In the genomic region with DNA sequence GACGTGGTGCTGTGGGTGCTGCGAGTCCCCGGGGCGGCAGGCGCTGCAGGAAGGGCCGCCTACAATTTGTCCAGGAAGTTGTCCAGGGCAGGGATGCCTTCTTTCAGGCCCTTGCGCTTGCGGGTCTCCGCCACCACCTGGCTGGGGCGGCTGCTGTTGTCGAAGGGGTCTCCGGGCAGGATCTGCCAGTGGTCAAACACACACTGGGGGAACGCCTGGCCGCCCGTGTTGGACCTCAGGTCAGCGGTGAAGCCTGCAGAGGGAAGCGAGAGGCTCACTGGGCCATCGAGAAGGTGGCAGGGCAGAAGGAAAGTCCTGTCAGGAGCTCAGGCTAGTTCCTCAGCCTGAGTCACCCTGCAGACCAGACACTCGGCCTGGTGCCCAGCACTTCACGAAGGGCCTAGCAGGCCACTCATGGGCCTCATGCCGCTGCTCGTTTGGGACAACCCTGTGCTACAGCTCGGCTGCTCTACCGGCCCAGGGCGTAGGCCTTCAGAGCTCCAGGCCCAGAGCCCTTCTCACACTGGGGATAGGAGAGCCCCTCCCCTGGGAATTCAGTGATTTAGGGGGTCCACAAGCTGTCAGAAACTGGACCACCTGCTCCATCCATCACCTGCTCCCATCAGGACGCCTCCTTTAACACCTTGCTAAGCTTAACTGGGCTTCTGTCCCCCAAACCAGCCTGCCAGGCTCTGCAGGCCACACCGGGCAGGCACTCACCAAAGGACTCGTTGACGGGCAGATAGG, we compare ENCODE assay signal across 12 cellular contexts. TPM values are rescaled to one million over a fixed set of nuclear protein-coding genes. Genes with fewer than 3 reads are reported as not detected.
DNase-seq lines count a peak whose midpoint lies in the region; ATAC-seq, FAIRE-seq and TF ChIP-seq lines count a peak whose summit lies in the region.
"Had no signal": no experiment of that assay in that cellular context is flagged by ENCODE, and none has a peak within 500 bp of the region (broad histone marks: within the 10 kb centered on the region; RNA-seq: fewer than 3 reads in every experiment).

No MANE protein-coding gene starts in this region.

- H3K4ac ChIP-seq in neuronal stem cell (ENCODE audit: low read length): no peak overlapping the region

- TF ChIP-seq EP300 in K562 (IDR thresholded peaks at IDR 0.05; ENCODE audit: low read length): no peak

- H3K9me1 ChIP-seq in K562 (ENCODE audit: control insufficient read depth, insufficient read depth, low read length): peaks cover 19% of the 10 kb centered on the region

- no peak for TF ChIP-seq RAD21 in K562 (CRISPR knock-in tag; conservative IDR thresholded peaks at IDR 0.05 in 1 of 2, IDR thresholded peaks at IDR 0.05 in 1 of 2)

- no peaks in the 10 kb centered on the region; the same call in 1 of the 2 replicates for H3K9me3 Mint-ChIP-seq in HFFc6

- no peak overlapping the region for H2AK5ac ChIP-seq in neuronal stem cell (ENCODE audit: low read depth, low read length)

- no peak overlapping the region for H2BK12ac ChIP-seq in neuronal stem cell (ENCODE audit: low read length)

- H4K8ac ChIP-seq in neuronal stem cell (ENCODE audit: low read depth, low read length): no peak overlapping the region

- peaks cover 27% of the 10 kb centered on the region for H3K79me1 ChIP-seq in neuronal stem cell (ENCODE audit: low read depth, low read length)

- no peak overlapping the region for H3K18ac ChIP-seq in neuronal stem cell (ENCODE audit: low read length)

- no peak overlapping the region for H4K91ac ChIP-seq in neuronal stem cell (ENCODE audit: low read depth, low read length, poor library complexity)

- H3K27ac Mint-ChIP-seq in HFFc6: peak overlapping the region; percentile 33

- ATAC-seq in K562: peak; percentile 1; the same call in 2 of the 3 replicates

- peaks cover 20% of the 10 kb centered on the region for H3K4me1 Mint-ChIP-seq in HFFc6 (ENCODE audit: low read depth)

- H3K4me3 ChIP-seq in K562 (no peak overlapping the region), neuronal stem cell (ENCODE audit: low read length in 2 of 2) (no peak overlapping the region)

- BruUV-seq in K562 (replicated peaks; lab: Mats Ljungman, UMichigan): TSS peak; percentile 41

- H3K27me3 Mint-ChIP-seq in HFFc6 (ENCODE audit: insufficient read depth): peaks cover 64% of the 10 kb centered on the region

- peak overlapping the region in 1 of 2 experiments; percentile 59; a peak in 2 of 4 replicates for H3K9ac ChIP-seq in K562 (ENCODE audit: insufficient read depth in 1 of 2, low read depth in 2 of 2, low read length in 2 of 2)
- no peak overlapping the region for H3K9ac ChIP-seq in neuronal stem cell (ENCODE audit: low read depth, low read length, poor library complexity)

- peak; percentile 64 for TF ChIP-seq POLR2A in K562 (conservative IDR thresholded peaks at IDR 0.05)

- H3K27me3 ChIP-seq in K562 (ENCODE audit: control insufficient read depth in 2 of 2, insufficient read depth in 2 of 2, low read length in 2 of 2) (no peaks in the 10 kb centered on the region), neuronal stem cell (ENCODE audit: control insufficient read depth in 3 of 3, insufficient read depth in 3 of 3, low read depth in 1 of 3, low read length in 3 of 3) (no peaks in the 10 kb centered on the region)

- H3K14ac ChIP-seq in neuronal stem cell (ENCODE audit: low read length): no peak overlapping the region

- TF ChIP-seq CTCF in HFFc6 (IDR thresholded peaks at IDR 0.05) (no peak), K562 (IDR thresholded peaks at IDR 0.05 in 2 of 3, conservative IDR thresholded peaks at IDR 0.05 in 1 of 3; ENCODE audit: insufficient read depth in 2 of 3, low read depth in 1 of 3, low read length in 3 of 3) (no peak)

- intact Hi-C loops in K562 (cut with micrococcal nuclease): no loop called here

- H3K4me3 Mint-ChIP-seq in HFFc6: peak overlapping the region; percentile 22; the same call in 1 of the 2 replicates

- peak overlapping the region; percentile 20 for H2BK5ac ChIP-seq in neuronal stem cell (ENCODE audit: low read length)

- H3K36me3 ChIP-seq in K562 (ENCODE audit: control insufficient read depth, insufficient read depth, low read length) (peaks cover 67% of the 10 kb centered on the region), neuronal stem cell (replicated peaks in 1 of 2; ENCODE audit: control insufficient read depth in 2 of 2, insufficient read depth in 2 of 2, low read length in 2 of 2) (peaks cover 61 to 65% of the 10 kb centered on the region in 2 donors)

- H4K20me1 ChIP-seq in K562 (replicated peaks; ENCODE audit: control insufficient read depth, insufficient read depth, low read length): peaks cover 57% of the 10 kb centered on the region

- peak overlapping the region; percentile 90 for H3K23ac ChIP-seq in neuronal stem cell (ENCODE audit: low read depth, low read length, poor library complexity)

- FAIRE-seq in K562 (lab: Jason Lieb, UNC): no peak
- FAIRE-seq: HTR-8/SVneo had no signal

- H3K4me1 ChIP-seq in K562 (replicated peaks in 1 of 2; ENCODE audit: control insufficient read depth in 2 of 2, insufficient read depth in 2 of 2, low read length in 2 of 2) (peaks cover 0 to 47% of the 10 kb centered on the region in 2 experiments; a peak in 2 of 5 replicates), neuronal stem cell (ENCODE audit: control insufficient read depth in 2 of 2, insufficient read depth in 1 of 2, low read depth in 1 of 2, low read length in 2 of 2) (no peaks in the 10 kb centered on the region)

- whole genome bisulfite sequencing in K562 (ENCODE audit: insufficient coverage, low coverage, missing lambda C conversion rate): 92% methylated on average over 27 of the region's 29 CpGs
- no CpG with 5 or more reads among the region's 29 CpGs for WGBS in neuronal stem cell (ENCODE audit: extremely low coverage in 2 of 2, insufficient read length in 2 of 2, insufficient replicate concordance in 1 of 2), 2 donors

- H2BK15ac ChIP-seq in neuronal stem cell (ENCODE audit: low read length): no peak overlapping the region

- peaks cover 44% of the 10 kb centered on the region for H3K79me2 ChIP-seq in K562 (ENCODE audit: control insufficient read depth, insufficient read depth, low read length)

- H3K36me3 Mint-ChIP-seq in HFFc6 (ENCODE audit: low read depth): peaks cover 38% of the 10 kb centered on the region

- DNase-seq in Daoy (ENCODE audit: low read depth) (peak; percentile 21), HFFc6 (no peak), K562 (ENCODE audit: extremely low read depth in 1 of 4, low spot score in 3 of 4) (peak in 1 of 4 experiments; percentile 23), neuronal stem cell (ENCODE audit: low spot score) (no peak), 8988T (no peak), GDM1 (lab: John Stamatoyannopoulos, UW) (no peak), SIG-M5 treated with dmso at 0.1 percent for 504 hours (lab: John Stamatoyannopoulos, UW; ENCODE audit: unreplicated experiment) (no peak)
- DNase-seq: anterior cingulate cortex, NCI-H2227 treated with DMSO at 0.1 percent for 48 hours had no signal

- H3K4me2 ChIP-seq in K562 (ENCODE audit: insufficient read depth, low read length) (no peak overlapping the region), neuronal stem cell (ENCODE audit: insufficient read depth, low read length, poor library complexity, severe bottlenecking) (no peak overlapping the region)

- H3K9me3 ChIP-seq in K562 (replicated peaks; ENCODE audit: control insufficient read depth, insufficient read depth, low read depth, low read length): no peaks in the 10 kb centered on the region
- no peaks in the 10 kb centered on the region for H3K9me3 ChIP-seq in neuronal stem cell (replicated peaks in 1 of 2; ENCODE audit: control insufficient read depth in 2 of 2, insufficient read depth in 1 of 2, low read depth in 1 of 2, low read length in 2 of 2)

- H2AFZ ChIP-seq in K562 (ENCODE audit: low read depth, low read length): no peak overlapping the region
- H2AFZ ChIP-seq in neuronal stem cell (ENCODE audit: low read length): no peak overlapping the region

- H3K27ac ChIP-seq in K562 (ENCODE audit: extremely low read depth, low read depth, low read length) (no peak overlapping the region), neuronal stem cell (replicated peaks; ENCODE audit: low read length) (no peak overlapping the region)

- POLR2A ChIA-PET in K562 (lab: Yijun Ruan, JAX): interaction anchor here (0.6 to 9.7 kb wide), 4 partner anchors 7 to 14 kb away, joined by 3 to 215 read pairs (median 26); a partner anchor contains a TSS

- in situ Hi-C loops in K562 (cut with MboI): no loop called here

- CTCF ChIA-PET in K562 (lab: Yijun Ruan, JAX; ENCODE audit: low intra/inter-chr PET ratio): no interaction called here

- no peak overlapping the region for H2BK120ac ChIP-seq in neuronal stem cell (ENCODE audit: low read depth, low read length)

RNA-seq across cellular contexts. Expression of a gene that starts 5.8 kb away (rescaled TPM):
- total RNA-seq in Daoy (2014; rRNA removed; shearing (Covaris generic)): 133 and 135 TPM in 2 replicates
- total RNA-seq in HFFc6 (2021; fragmentation: NEBNext Ultra II Directional; extraction: Animal tissue kit (Norgen Biotek cat#: 25700)): 100 to 1,000 TPM; 116 to 140 (median 128) TPM
- 39.7 and 130 TPM in 2 replicates for total RNA-seq in K562 (2011; cell fraction: chromatin; rRNA removed; ENCODE audit: low replicate concordance)
- 64.5 and 77.9 TPM in 2 replicates for total RNA-seq in K562 (2011; cell fraction: nucleolus; rRNA removed)
- total RNA-seq in K562 (2011; cell fraction: nucleoplasm; rRNA removed): 43.5 and 49.6 TPM in 2 replicates
- total RNA-seq in K562 (2014; rRNA removed) (60.1 and 62.7 TPM in 2 replicates), K562 (2014; rRNA removed; fragmentation: Illumina TruSeq; extraction: Trizol) (4.4 and 9.2 TPM in 2 replicates), K562 (2015; rRNA removed; fragmentation: Illumina TruSeq; extraction: Trizol) (25.0 and 26.2 TPM in 2 replicates), K562 (2021) (39.2 and 54.1 TPM in 2 replicates)
- polyA plus RNA-seq in K562 (2011; rRNA removed) (24.0 and 29.4 TPM in 2 replicates), K562 (2014; fragmentation: Illumina TruSeq; extraction: Trizol) (29.4 and 45.3 TPM in 2 replicates), K562 (2014; fragmentation: Nextera tagmentation; extraction: Ambion mirVana) (under 1 TPM; 0.14 to 0.21 TPM), K562 (2014; rRNA removed) (59.6 and 63.4 TPM in 2 replicates)
- 31.0 and 40.6 TPM in 2 replicates for polyA plus RNA-seq in K562 (2011; cell fraction: cytosol; rRNA removed)
- polyA plus RNA-seq in K562 (2011; cell fraction: nucleus; rRNA removed): 67.8 and 75.4 TPM in 2 replicates
- 39.9 and 60.2 TPM in 2 replicates for polyA plus RNA-seq in K562 (2012)
- 10.9 and 17.4 TPM in 2 replicates for polyA minus RNA-seq in K562 (2011; rRNA and poly(A)+ RNA removed)
- 21.4 and 25.5 TPM in 2 replicates for polyA minus RNA-seq in K562 (2011; cell fraction: cytosol; rRNA and poly(A)+ RNA removed)
- polyA minus RNA-seq in K562 (2011; cell fraction: nucleus; rRNA and poly(A)+ RNA removed): 18.0 and 24.4 TPM in 2 replicates
- polyA plus RNA-seq in neuronal stem cell (2013, experiment 1 of 2): 56.3 TPM
- polyA plus RNA-seq in neuronal stem cell (2013, experiment 2 of 2): 55.0 TPM

RNA-seq across cellular contexts. Expression of a gene that starts 8.6 kb away (rescaled TPM):
- total RNA-seq in Daoy (2014; rRNA removed; shearing (Covaris generic)): 1,288 and 1,386 TPM in 2 replicates
- 1,000 to 10,000 TPM; 2,555 to 2,867 (median 2,696) TPM for total RNA-seq in HFFc6 (2021; fragmentation: NEBNext Ultra II Directional; extraction: Animal tissue kit (Norgen Biotek cat#: 25700))
- total RNA-seq in K562 (2011; cell fraction: chromatin; rRNA removed; ENCODE audit: low replicate concordance): 411 and 869 TPM in 2 replicates
- total RNA-seq in K562 (2011; cell fraction: nucleolus; rRNA removed): 851 and 883 TPM in 2 replicates
- total RNA-seq in K562 (2011; cell fraction: nucleoplasm; rRNA removed): 585 and 614 TPM in 2 replicates
- total RNA-seq in K562 (2014; rRNA removed): 1,752 and 1,953 TPM in 2 replicates
- total RNA-seq in K562 (2014; rRNA removed; fragmentation: Illumina TruSeq; extraction: Trizol): 1,453 and 1,647 TPM in 2 replicates
- 1,387 and 1,494 TPM in 2 replicates for total RNA-seq in K562 (2015; rRNA removed; fragmentation: Illumina TruSeq; extraction: Trizol)
- total RNA-seq in K562 (2021): 2,825 and 3,003 TPM in 2 replicates
- 1,026 and 1,305 TPM in 2 replicates for polyA plus RNA-seq in K562 (2011; rRNA removed)
- polyA plus RNA-seq in K562 (2011; cell fraction: cytosol; rRNA removed): 1,502 and 1,797 TPM in 2 replicates
- 696 and 770 TPM in 2 replicates for polyA plus RNA-seq in K562 (2011; cell fraction: nucleus; rRNA removed)
- polyA plus RNA-seq in K562 (2012): 3,305 and 4,013 TPM in 2 replicates
- 1,501 and 2,376 TPM in 2 replicates for polyA plus RNA-seq in K562 (2014; fragmentation: Illumina TruSeq; extraction: Trizol)
- 100 to 1,000 TPM; 372 to 422 TPM for polyA plus RNA-seq in K562 (2014; fragmentation: Nextera tagmentation; extraction: Ambion mirVana)
- polyA plus RNA-seq in K562 (2014; rRNA removed): 1,067 and 1,158 TPM in 2 replicates
- polyA minus RNA-seq in K562 (2011; rRNA and poly(A)+ RNA removed): 1,191 and 1,209 TPM in 2 replicates
- polyA minus RNA-seq in K562 (2011; cell fraction: cytosol; rRNA and poly(A)+ RNA removed): 1,563 and 2,307 TPM in 2 replicates
- polyA minus RNA-seq in K562 (2011; cell fraction: nucleus; rRNA and poly(A)+ RNA removed): 434 and 599 TPM in 2 replicates
- polyA plus RNA-seq in neuronal stem cell (2013, experiment 1 of 2): 2,427 TPM
- 2,458 TPM for polyA plus RNA-seq in neuronal stem cell (2013, experiment 2 of 2)

RNA-seq across cellular contexts. Expression of a gene that starts 30.9 kb away (rescaled TPM):
- total RNA-seq in Daoy (2014; rRNA removed; shearing (Covaris generic)): 25.7 and 31.5 TPM in 2 replicates
- 10 to 100 TPM; 20.0 to 26.0 (median 23.3) TPM for total RNA-seq in HFFc6 (2021; fragmentation: NEBNext Ultra II Directional; extraction: Animal tissue kit (Norgen Biotek cat#: 25700))
- 19.4 and 56.5 TPM in 2 replicates for total RNA-seq in K562 (2011; cell fraction: chromatin; rRNA removed; ENCODE audit: low replicate concordance)
- total RNA-seq in K562 (2011; cell fraction: nucleolus; rRNA removed): 36.9 and 39.3 TPM in 2 replicates
- total RNA-seq in K562 (2011; cell fraction: nucleoplasm; rRNA removed): 20.4 and 20.9 TPM in 2 replicates
- 21.9 and 26.4 TPM in 2 replicates for total RNA-seq in K562 (2014; rRNA removed)
- total RNA-seq in K562 (2014; rRNA removed; fragmentation: Illumina TruSeq; extraction: Trizol): 5.3 and 7.3 TPM in 2 replicates
- 14.3 and 14.4 TPM in 2 replicates for total RNA-seq in K562 (2015; rRNA removed; fragmentation: Illumina TruSeq; extraction: Trizol)
- 24.9 and 34.9 TPM in 2 replicates for total RNA-seq in K562 (2021)
- 6.7 and 7.1 TPM in 2 replicates for polyA plus RNA-seq in K562 (2011; rRNA removed)
- polyA plus RNA-seq in K562 (2011; cell fraction: cytosol; rRNA removed): 7.4 and 15.5 TPM in 2 replicates
- polyA plus RNA-seq in K562 (2011; cell fraction: nucleus; rRNA removed): 11.2 and 22.2 TPM in 2 replicates
- 23.1 and 44.7 TPM in 2 replicates for polyA plus RNA-seq in K562 (2012)
- 14.5 and 23.3 TPM in 2 replicates for polyA plus RNA-seq in K562 (2014; fragmentation: Illumina TruSeq; extraction: Trizol)
- polyA plus RNA-seq in K562 (2014; fragmentation: Nextera tagmentation; extraction: Ambion mirVana): under 1 TPM; 0.27 TPM
- polyA plus RNA-seq in K562 (2014; rRNA removed): 14.8 and 19.9 TPM in 2 replicates
- polyA minus RNA-seq in K562 (2011; rRNA and poly(A)+ RNA removed): 4.6 and 5.3 TPM in 2 replicates
- polyA minus RNA-seq in K562 (2011; cell fraction: cytosol; rRNA and poly(A)+ RNA removed): 14.9 and 18.8 TPM in 2 replicates
- 21.3 and 22.4 TPM in 2 replicates for polyA minus RNA-seq in K562 (2011; cell fraction: nucleus; rRNA and poly(A)+ RNA removed)
- polyA plus RNA-seq in neuronal stem cell (2013, experiment 1 of 2): 64.0 TPM
- 61.2 TPM for polyA plus RNA-seq in neuronal stem cell (2013, experiment 2 of 2)

RNA-seq across cellular contexts. Expression of a gene that starts 43.8 kb away (rescaled TPM):
- total RNA-seq in Daoy (2014; rRNA removed; shearing (Covaris generic)): not detected in 2 replicates
- not detected for total RNA-seq in HFFc6 (2021; fragmentation: NEBNext Ultra II Directional; extraction: Animal tissue kit (Norgen Biotek cat#: 25700))
- not detected in 2 replicates for total RNA-seq in K562 (2011; cell fraction: chromatin; rRNA removed; ENCODE audit: low replicate concordance)
- not detected in 2 replicates for total RNA-seq in K562 (2011; cell fraction: nucleolus; rRNA removed)
- not detected in 2 replicates for total RNA-seq in K562 (2011; cell fraction: nucleoplasm; rRNA removed)
- not detected in 2 replicates for total RNA-seq in K562 (2014; rRNA removed)
- total RNA-seq in K562 (2014; rRNA removed; fragmentation: Illumina TruSeq; extraction: Trizol): not detected in 2 replicates
- total RNA-seq in K562 (2015; rRNA removed; fragmentation: Illumina TruSeq; extraction: Trizol): not detected in 2 replicates
- not detected in 2 replicates for total RNA-seq in K562 (2021)
- polyA plus RNA-seq in K562 (2011; rRNA removed): not detected in 2 replicates
- not detected in 2 replicates for polyA plus RNA-seq in K562 (2011; cell fraction: cytosol; rRNA removed)
- not detected in 2 replicates for polyA plus RNA-seq in K562 (2011; cell fraction: nucleus; rRNA removed)
- polyA plus RNA-seq in K562 (2012): not detected in 2 replicates
- not detected in 2 replicates for polyA plus RNA-seq in K562 (2014; fragmentation: Illumina TruSeq; extraction: Trizol)
- polyA plus RNA-seq in K562 (2014; fragmentation: Nextera tagmentation; extraction: Ambion mirVana): not detected
- polyA plus RNA-seq in K562 (2014; rRNA removed): not detected in 2 replicates
- not detected in 2 replicates for polyA minus RNA-seq in K562 (2011; rRNA and poly(A)+ RNA removed)
- polyA minus RNA-seq in K562 (2011; cell fraction: cytosol; rRNA and poly(A)+ RNA removed): not detected in 2 replicates
- polyA minus RNA-seq in K562 (2011; cell fraction: nucleus; rRNA and poly(A)+ RNA removed): not detected in 2 replicates
- polyA plus RNA-seq in neuronal stem cell (2013, experiment 1 of 2): 0.60 TPM
- polyA plus RNA-seq in neuronal stem cell (2013, experiment 2 of 2): 0.72 TPM
- total RNA-seq: epithelial cell of proximal tubule, omental fat pad had no signal
